ENCODE assay signal across 30 cellular contexts in genomic region chr16:51084074-51084928, GRCh38.
A peak's percentile ranks its signal among the peaks of the same experiment; 100 is the strongest.
DNase-seq lines count a peak whose midpoint lies in the region; ATAC-seq and TF ChIP-seq lines count a peak whose summit lies in the region.
"Had no signal": no experiment of that assay in that cellular context is flagged by ENCODE, and none has a peak within 500 bp of the region (broad histone marks: within the 10 kb centered on the region; RNA-seq: fewer than 3 reads in every experiment).

No MANE protein-coding gene starts in this region.

- H3K27me3 ChIP-seq in GM23338 (ENCODE audit: insufficient read depth) = 0 out of 2 replicates have a peak, but pooled peaks cover 3% of the 10 kb centered on the region
- H3K27me3 ChIP-seq: BLaER1 treated with 17β-estradiol and CSF1 and Interleukin-3, amounts not matched to agents 10 nM and 100 nM; ovary; right atrium auricular region; stomach had no signal

- H3K4me1 Mint-ChIP-seq in GM23338 = peaks cover 12% of the 10 kb centered on the region; the same call in 2 of the 3 replicates
- H3K4me1 Mint-ChIP-seq in WTC11 = peaks cover 12% of the 10 kb centered on the region
- H3K4me1 Mint-ChIP-seq: nephron, T-cell had no signal

- ATAC-seq in GM23338 = peak; percentile 59
- ATAC-seq in WTC11 = peak; percentile 38
- ATAC-seq in HG02798 (IDR thresholded peaks at IDR 0.05; ENCODE audit: poor library complexity, unreplicated experiment) = no peak
- no peak for ATAC-seq in GM21390 (IDR thresholded peaks at IDR 0.05; ENCODE audit: unreplicated experiment)
- ATAC-seq: A549, PC-3, T-cell had no signal

- no peaks in the 10 kb centered on the region for H3K9me2 ChIP-seq in GM23338 (ENCODE audit: insufficient read depth)

- no peak overlapping the region for H3K4me3 Mint-ChIP-seq in GM23338
- no peak overlapping the region for H3K4me3 Mint-ChIP-seq in WTC11
- H3K4me3 Mint-ChIP-seq: activated naive CD4-positive, alpha-beta T cell treated with anti-CD3 and anti-CD28 coated beads for 36 hours; nephron; T-cell; type B pancreatic cell had no signal

- H3F3A ChIP-seq in GM23338 (replicated peaks; ENCODE audit: low read depth) = no peaks in the 10 kb centered on the region

- no peak overlapping the region for H2AFZ ChIP-seq in GM23338

- H3K9me3 Mint-ChIP-seq in GM23338 (no peaks in the 10 kb centered on the region), WTC11 (peaks cover 2% of the 10 kb centered on the region)
- H3K9me3 Mint-ChIP-seq: activated naive CD4-positive, alpha-beta T cell treated with anti-CD3 and anti-CD28 coated beads for 36 hours; type B pancreatic cell had no signal

- H3K27me3 Mint-ChIP-seq in GM23338 (ENCODE audit: insufficient read depth, low read depth, poor library complexity) (peaks cover 7% of the 10 kb centered on the region), WTC11 (ENCODE audit: low read depth) (peaks cover 70% of the 10 kb centered on the region)

- no peak overlapping the region for H3K27ac ChIP-seq in GM23338 (ENCODE audit: low read depth)
- H3K27ac ChIP-seq: A549; BLaER1 treated with 17β-estradiol and CSF1 and Interleukin-3, amounts not matched to agents 10 nM and 100 nM; esophagus muscularis mucosa; ovary; right atrium auricular region; stomach had no signal

- no peak overlapping the region for H3K4me3 ChIP-seq in GM23338
- H3K4me3 ChIP-seq: A549; BLaER1 treated with 17β-estradiol and CSF1 and Interleukin-3, amounts not matched to agents 10 nM and 100 nM; esophagus muscularis mucosa; ovary; right atrium auricular region; stomach had no signal

- no peaks in the 10 kb centered on the region for H4K20me1 ChIP-seq in GM23338 (replicated peaks; ENCODE audit: insufficient read depth)
- H4K20me1 ChIP-seq: BLaER1 treated with 17β-estradiol and CSF1 and Interleukin-3, amounts not matched to agents 10 nM and 100 nM had no signal

- CTCF ChIA-PET in WTC11 (lab: Charles Lee) = interaction anchor here (0.6 to 1.0 kb wide), 2 partner anchors 14 to 419 kb away, joined by 3 read pairs; no protein-coding TSS in a partner anchor

- POLR2A ChIA-PET in WTC11 (lab: Charles Lee) = interaction anchor here (1.0 kb wide), 1 partner anchor 11 kb away, joined by 3 read pairs; no protein-coding TSS in a partner anchor

- no peaks in the 10 kb centered on the region for H3K36me3 ChIP-seq in GM23338 (ENCODE audit: insufficient read depth)
- H3K36me3 ChIP-seq: BLaER1 treated with 17β-estradiol and CSF1 and Interleukin-3, amounts not matched to agents 10 nM and 100 nM; esophagus muscularis mucosa; ovary; right atrium auricular region; stomach had no signal

- DNase-seq in A172 (ENCODE audit: low spot score) (peak; percentile 69), GM23338 (ENCODE audit: low spot score) (no peak), WTC11 (ENCODE audit: low spot score) (no peak), glomerular visceral epithelial cell (ENCODE audit: extremely low spot score) (peak; percentile 0), NCI-H82 treated with DMSO at 0.1 percent for 48 hours (lab: John Stamatoyannopoulos, UW; ENCODE audit: unreplicated experiment) (no peak), NCI-H1417 (lab: John Stamatoyannopoulos, UW) (no peak)
- DNase-seq: activated CD4-positive, alpha-beta T cell treated with anti-CD3 and anti-CD28 coated beads for 4 hours; activated naive CD4-positive, alpha-beta T cell treated with anti-CD3 and anti-CD28 coated beads for 36 hours; activated T-cell treated with anti-CD3 and anti-CD28 coated beads, Interleukin-2, amount 50 U/mL, for 48 hours; amygdala; effector CD4-positive, alpha-beta T cell; glutamatergic neuron; Karpas-422; midbrain; NCI-H1092 treated with DMSO at 0.1 percent for 48 hours; NCI-H2029 treated with DMSO at 0.1 percent for 48 hours; NCI-H226; NCI-H774; ovary; PC-3; stomach; T-cell had no signal

- no peak overlapping the region for H3K4me2 ChIP-seq in GM23338
- H3K4me2 ChIP-seq: A549; BLaER1 treated with 17β-estradiol and CSF1 and Interleukin-3, amounts not matched to agents 10 nM and 100 nM had no signal

- TF ChIP-seq CTCF in GM23338 (conservative IDR thresholded peaks at IDR 0.05; ENCODE audit: low read depth in 2 of 2) (no peak), WTC11 (IDR thresholded peaks at IDR 0.05) (no peak)

- H3K27ac Mint-ChIP-seq in GM23338 (no peak overlapping the region), WTC11 (no peak overlapping the region)
- H3K27ac Mint-ChIP-seq: activated naive CD4-positive, alpha-beta T cell treated with anti-CD3 and anti-CD28 coated beads for 36 hours; nephron; T-cell; type B pancreatic cell had no signal

- no peaks in the 10 kb centered on the region; the same call in 1 of the 2 replicates for H3K4me1 ChIP-seq in GM23338 (ENCODE audit: insufficient read depth)
- H3K4me1 ChIP-seq: A549; BLaER1 treated with 17β-estradiol and CSF1 and Interleukin-3, amounts not matched to agents 10 nM and 100 nM; esophagus muscularis mucosa; right atrium auricular region; stomach had no signal

- no peaks in the 10 kb centered on the region for H3K79me2 ChIP-seq in GM23338 (replicated peaks; ENCODE audit: insufficient read depth)

- H3K36me3 Mint-ChIP-seq in GM23338 (ENCODE audit: low read depth) (no peaks in the 10 kb centered on the region), WTC11 (no peaks in the 10 kb centered on the region)
- H3K36me3 Mint-ChIP-seq: T-cell, type B pancreatic cell had no signal

TF ChIP-seq in GM23338, 12 proteins besides CTCF, POLR2A, EP300 and RAD21 (continues in another document):
- no peak for TF ChIP-seq REST (IDR thresholded peaks at IDR 0.05; ENCODE audit: unreplicated experiment)
- TF ChIP-seq NANOG (IDR thresholded peaks at IDR 0.05; ENCODE audit: borderline replicate concordance) = no peak
- TF ChIP-seq EZH2phosphoT487 (IDR thresholded peaks at IDR 0.05; ENCODE audit: unreplicated experiment) = no peak
- no peak for TF ChIP-seq STAT1 (IDR thresholded peaks at IDR 0.05; ENCODE audit: unreplicated experiment)

TF ChIP-seq in WTC11, 78 proteins besides CTCF, POLR2A, EP300 and RAD21 (continues in another document):
- TF ChIP-seq EMX1 (CRISPR knock-in tag; IDR thresholded peaks at IDR 0.05) = no peak
- TF ChIP-seq NFATC4 (CRISPR knock-in tag; IDR thresholded peaks at IDR 0.05) = no peak
- no peak for TF ChIP-seq ZNF396 (CRISPR knock-in tag; IDR thresholded peaks at IDR 0.05; ENCODE audit: borderline replicate concordance)
- no peak for TF ChIP-seq E2F5 (CRISPR knock-in tag; IDR thresholded peaks at IDR 0.05)
- no peak for TF ChIP-seq NR1H2 (CRISPR knock-in tag; IDR thresholded peaks at IDR 0.05)
- TF ChIP-seq ARID4B (CRISPR knock-in tag; IDR thresholded peaks at IDR 0.05; ENCODE audit: borderline replicate concordance) = no peak
- no peak for TF ChIP-seq TEAD4 (CRISPR knock-in tag; IDR thresholded peaks at IDR 0.05)
- TF ChIP-seq FOXP4 (CRISPR knock-in tag; IDR thresholded peaks at IDR 0.05) = no peak
- TF ChIP-seq GRHL2 (CRISPR knock-in tag; IDR thresholded peaks at IDR 0.05; ENCODE audit: insufficient replicate concordance, severe bottlenecking) = no peak

Comparison
In these comparisons a context has a peak if more than half of its experiments do, and no peak if none do; other contexts are left out.
1. DNase-seq: peak in A172 (single experiment) and glomerular visceral epithelial cell (single experiment); none in GM23338 (single experiment), WTC11 (single experiment), NCI-H82 treated with DMSO at 0.1 percent for 48 hours (single experiment) and NCI-H1417 (0 of 3).
2. ATAC-seq: peak in GM23338 (single experiment) and WTC11 (single experiment); none in HG02798 (single experiment) and GM21390 (single experiment).